20 cellular contexts compared by ENCODE assay signal in genomic region chr2:74448771-74449170, GRCh38. TPM values are rescaled to one million over a fixed set of nuclear protein-coding genes. Genes with fewer than 3 reads are reported as not detected.
DNase-seq lines count a peak whose midpoint lies in the region; ATAC-seq, FAIRE-seq and TF ChIP-seq lines count a peak whose summit lies in the region.
"Had no signal": no experiment of that assay in that cellular context is flagged by ENCODE, and none has a peak within 500 bp of the region (broad histone marks: within the 10 kb centered on the region; RNA-seq: fewer than 3 reads in every experiment).

No MANE protein-coding gene starts in this region.

- peaks cover 9 to 13% of the 10 kb centered on the region in 2 donors for H3K4me1 Mint-ChIP-seq in effector memory CD8-positive, alpha-beta T cell (ENCODE audit: low read depth in 2 of 2)

- peaks cover 8% of the 10 kb centered on the region in 2 experiments; a peak in 3 of 5 replicates for H3K4me1 ChIP-seq in K562 (replicated peaks in 1 of 2; ENCODE audit: control insufficient read depth in 2 of 2, insufficient read depth in 2 of 2, low read length in 2 of 2)
- peaks cover 7% of the 10 kb centered on the region for H3K4me1 ChIP-seq in foreskin keratinocyte

- WGBS in K562 (ENCODE audit: insufficient coverage, low coverage, missing lambda C conversion rate), result 61% methylated on average over 2 of the region's 2 CpGs

- in situ Hi-C loops in K562 (cut with MboI), result no loop called here

- no peak overlapping the region for H3K27ac Mint-ChIP-seq in effector memory CD8-positive, alpha-beta T cell
- H3K27ac Mint-ChIP-seq: B cell; CD4-positive, CD25-positive, alpha-beta regulatory T cell had no signal

- H3K4me3 ChIP-seq in K562, result no peak overlapping the region
- H3K4me3 ChIP-seq: BLaER1 treated with 17β-estradiol and CSF1 and Interleukin-3, amounts not matched to agents 10 nM and 100 nM had no signal

- H3K9ac ChIP-seq in K562 (ENCODE audit: insufficient read depth in 1 of 2, low read depth in 2 of 2, low read length in 2 of 2), result no peak overlapping the region
- H3K9ac ChIP-seq: BLaER1 treated with 17β-estradiol and CSF1 and Interleukin-3, amounts not matched to agents 10 nM and 100 nM had no signal

- POLR2A ChIA-PET in K562 (lab: Yijun Ruan, JAX), result interaction anchor here (0.7 to 2.6 kb wide), 3 partner anchors 9 to 72 kb away, joined by 3 to 9 read pairs (median 3); partner anchors contain the start of gene WBP1

- no peak for TF ChIP-seq EP300 in K562 (IDR thresholded peaks at IDR 0.05; ENCODE audit: low read length)

- TF ChIP-seq CTCF in K562 (IDR thresholded peaks at IDR 0.05 in 2 of 3, conservative IDR thresholded peaks at IDR 0.05 in 1 of 3; ENCODE audit: insufficient read depth in 2 of 3, low read depth in 1 of 3, low read length in 3 of 3) (no peak), foreskin keratinocyte (conservative IDR thresholded peaks at IDR 0.05) (no peak)

- no peak for TF ChIP-seq POLR2A in K562 (conservative IDR thresholded peaks at IDR 0.05)

- no peak overlapping the region for H3K27ac ChIP-seq in K562 (ENCODE audit: extremely low read depth, low read depth, low read length)
- H3K27ac ChIP-seq in foreskin keratinocyte, result no peak overlapping the region
- H3K27ac ChIP-seq: BLaER1 treated with 17β-estradiol and CSF1 and Interleukin-3, amounts not matched to agents 10 nM and 100 nM; HL-60 had no signal

- no peaks in the 10 kb centered on the region for H3K9me1 ChIP-seq in K562 (ENCODE audit: control insufficient read depth, insufficient read depth, low read length)

- no peaks in the 10 kb centered on the region for H3K9me3 Mint-ChIP-seq in effector memory CD8-positive, alpha-beta T cell
- H3K9me3 Mint-ChIP-seq: H9 had no signal

- H3K27me3 ChIP-seq in K562 (ENCODE audit: control insufficient read depth in 2 of 2, insufficient read depth in 2 of 2, low read length in 2 of 2), result no peaks in the 10 kb centered on the region
- H3K27me3 ChIP-seq in foreskin keratinocyte, result no peaks in the 10 kb centered on the region
- H3K27me3 ChIP-seq: BLaER1 treated with 17β-estradiol and CSF1 and Interleukin-3, amounts not matched to agents 10 nM and 100 nM had no signal

- no peak overlapping the region for H3K4me2 ChIP-seq in K562 (ENCODE audit: insufficient read depth, low read length)
- H3K4me2 ChIP-seq: BLaER1 treated with 17β-estradiol and CSF1 and Interleukin-3, amounts not matched to agents 10 nM and 100 nM had no signal

- CTCF ChIA-PET in K562 (lab: Yijun Ruan, JAX; ENCODE audit: low intra/inter-chr PET ratio), result no interaction called here

- H3K9me3 ChIP-seq in K562 (replicated peaks; ENCODE audit: control insufficient read depth, insufficient read depth, low read depth, low read length), result no peaks in the 10 kb centered on the region
- H3K9me3 ChIP-seq: BLaER1 treated with 17β-estradiol and CSF1 and Interleukin-3, amounts not matched to agents 10 nM and 100 nM; Caco-2 had no signal

- no peaks in the 10 kb centered on the region for H3K79me2 ChIP-seq in K562 (ENCODE audit: control insufficient read depth, insufficient read depth, low read length)

- H2AFZ ChIP-seq in K562 (ENCODE audit: low read depth, low read length), result no peak overlapping the region

- no peaks in the 10 kb centered on the region for H3K36me3 ChIP-seq in K562 (ENCODE audit: control insufficient read depth, insufficient read depth, low read length)
- H3K36me3 ChIP-seq: BLaER1 treated with 17β-estradiol and CSF1 and Interleukin-3, amounts not matched to agents 10 nM and 100 nM had no signal

- intact Hi-C loops in K562 (cut with micrococcal nuclease), result no loop called here

- peaks cover 0 to 17% of the 10 kb centered on the region in 2 donors for H3K27me3 Mint-ChIP-seq in effector memory CD8-positive, alpha-beta T cell

- DNase-seq in ELR (ENCODE audit: low read depth) (peak; percentile 65), HCEC 1CT (peak; percentile 54), K562 (ENCODE audit: extremely low read depth in 1 of 4, low spot score in 3 of 4) (no peak), foreskin keratinocyte (no peak)
- DNase-seq in effector memory CD8-positive, alpha-beta T cell, result no peak
- DNase-seq: Caco-2; CD4-positive, CD25-positive, alpha-beta regulatory T cell; GDM1; H9; IMR-90; KBM-7 had no signal

- FAIRE-seq in K562 (lab: Jason Lieb, UNC), result no peak
- FAIRE-seq: D721Med, GM12892, GM18507, H1 had no signal

- H3K4me3 Mint-ChIP-seq in effector memory CD8-positive, alpha-beta T cell, result no peak overlapping the region
- H3K4me3 Mint-ChIP-seq: B cell, H9 had no signal

- no peak for ATAC-seq in K562
- peak; percentile 58 for ATAC-seq in foreskin keratinocyte
- no peak for ATAC-seq in GM19324 (IDR thresholded peaks at IDR 0.05; ENCODE audit: low FRiP score, unreplicated experiment)
- no peak for ATAC-seq in HG03159 (IDR thresholded peaks at IDR 0.05; ENCODE audit: unreplicated experiment)
- no peak for ATAC-seq in effector memory CD8-positive, alpha-beta T cell (replicated peaks)

- peaks cover 7% of the 10 kb centered on the region for H3K36me3 Mint-ChIP-seq in effector memory CD8-positive, alpha-beta T cell (ENCODE audit: insufficient read depth)
- H3K36me3 Mint-ChIP-seq: CD4-positive, CD25-positive, alpha-beta regulatory T cell had no signal

- TF ChIP-seq RAD21 in K562 (CRISPR knock-in tag; conservative IDR thresholded peaks at IDR 0.05 in 1 of 2, IDR thresholded peaks at IDR 0.05 in 1 of 2), result no peak

- no TSS peak for BruUV-seq in K562 (replicated peaks; lab: Mats Ljungman, UMichigan)

- H4K20me1 ChIP-seq in K562 (replicated peaks; ENCODE audit: control insufficient read depth, insufficient read depth, low read length), result no peaks in the 10 kb centered on the region
- H4K20me1 ChIP-seq: BLaER1 treated with 17β-estradiol and CSF1 and Interleukin-3, amounts not matched to agents 10 nM and 100 nM had no signal

RNA-seq across cellular contexts. Expression of gene INO80B, which starts 6.1 kb away (rescaled TPM):
- total RNA-seq in K562 (2011; cell fraction: chromatin; rRNA removed; ENCODE audit: low replicate concordance), result 23.9 and 33.5 TPM in 2 replicates
- 19.1 and 19.8 TPM in 2 replicates for total RNA-seq in K562 (2011; cell fraction: nucleolus; rRNA removed)
- total RNA-seq in K562 (2011; cell fraction: nucleoplasm; rRNA removed), result 14.8 and 21.1 TPM in 2 replicates
- total RNA-seq in K562 (2014; rRNA removed), result 9.0 and 14.3 TPM in 2 replicates
- total RNA-seq in K562 (2014; rRNA removed; fragmentation: Illumina TruSeq; extraction: Trizol), result 17.1 and 17.9 TPM in 2 replicates
- 9.9 and 10.6 TPM in 2 replicates for total RNA-seq in K562 (2015; rRNA removed; fragmentation: Illumina TruSeq; extraction: Trizol)
- 18.4 and 22.6 TPM in 2 replicates for total RNA-seq in K562 (2021)
- polyA plus RNA-seq in K562 (2011; rRNA removed), result 5.9 and 8.9 TPM in 2 replicates
- 1.9 and 5.8 TPM in 2 replicates for polyA plus RNA-seq in K562 (2011; cell fraction: cytosol; rRNA removed)
- polyA plus RNA-seq in K562 (2011; cell fraction: nucleus; rRNA removed), result 33.7 and 52.6 TPM in 2 replicates
- 11.7 and 21.7 TPM in 2 replicates for polyA plus RNA-seq in K562 (2012)
- 8.5 and 10.0 TPM in 2 replicates for polyA plus RNA-seq in K562 (2014; fragmentation: Illumina TruSeq; extraction: Trizol)
- under 1 TPM; 0.41 to 0.66 TPM for polyA plus RNA-seq in K562 (2014; fragmentation: Nextera tagmentation; extraction: Ambion mirVana)
- polyA plus RNA-seq in K562 (2014; rRNA removed), result 11.0 and 11.5 TPM in 2 replicates
- polyA minus RNA-seq in K562 (2011; rRNA and poly(A)+ RNA removed), result 3.9 and 8.4 TPM in 2 replicates
- polyA minus RNA-seq in K562 (2011; cell fraction: cytosol; rRNA and poly(A)+ RNA removed), result 0.95 TPM in 1 of 2 replicates, not detected in the other
- polyA minus RNA-seq in K562 (2011; cell fraction: nucleus; rRNA and poly(A)+ RNA removed), result 11.1 and 15.1 TPM in 2 replicates
- total RNA-seq in foreskin keratinocyte, result 33.4 and 36.2 TPM in 2 replicates
- 43.7 and 50.7 TPM in 2 replicates for polyA plus RNA-seq in foreskin keratinocyte

RNA-seq across cellular contexts. Expression of gene RTKN, which starts 7.0 kb away (rescaled TPM):
- total RNA-seq in K562 (2011; cell fraction: chromatin; rRNA removed; ENCODE audit: low replicate concordance), result 18.5 and 26.2 TPM in 2 replicates
- total RNA-seq in K562 (2011; cell fraction: nucleolus; rRNA removed), result 17.4 and 18.7 TPM in 2 replicates
- total RNA-seq in K562 (2011; cell fraction: nucleoplasm; rRNA removed), result 15.6 and 20.5 TPM in 2 replicates
- total RNA-seq in K562 (2014; rRNA removed) (6.1 and 6.7 TPM in 2 replicates), K562 (2014; rRNA removed; fragmentation: Illumina TruSeq; extraction: Trizol) (1.9 and 2.6 TPM in 2 replicates), K562 (2015; rRNA removed; fragmentation: Illumina TruSeq; extraction: Trizol) (2.1 and 3.6 TPM in 2 replicates), K562 (2021) (6.8 and 6.9 TPM in 2 replicates), foreskin keratinocyte (143 and 188 TPM in 2 replicates)
- polyA plus RNA-seq in K562 (2011; rRNA removed) (2.7 and 3.6 TPM in 2 replicates), K562 (2014; fragmentation: Illumina TruSeq; extraction: Trizol) (3.7 and 5.0 TPM in 2 replicates), K562 (2014; fragmentation: Nextera tagmentation; extraction: Ambion mirVana) (under 1 TPM; 0.14 to 0.22 TPM), K562 (2014; rRNA removed) (3.7 and 4.9 TPM in 2 replicates), foreskin keratinocyte (132 and 168 TPM in 2 replicates)
- polyA plus RNA-seq in K562 (2011; cell fraction: cytosol; rRNA removed), result 2.7 and 4.9 TPM in 2 replicates
- 21.0 and 31.3 TPM in 2 replicates for polyA plus RNA-seq in K562 (2011; cell fraction: nucleus; rRNA removed)
- polyA plus RNA-seq in K562 (2012), result 4.8 and 6.7 TPM in 2 replicates
- 2.1 and 2.5 TPM in 2 replicates for polyA minus RNA-seq in K562 (2011; rRNA and poly(A)+ RNA removed)
- polyA minus RNA-seq in K562 (2011; cell fraction: cytosol; rRNA and poly(A)+ RNA removed), result 2.4 and 2.9 TPM in 2 replicates
- 8.8 and 11.4 TPM in 2 replicates for polyA minus RNA-seq in K562 (2011; cell fraction: nucleus; rRNA and poly(A)+ RNA removed)

RNA-seq across cellular contexts. Expression of gene WBP1, which starts 9.5 kb away (rescaled TPM):
- 26.2 and 59.3 TPM in 2 replicates for total RNA-seq in K562 (2011; cell fraction: chromatin; rRNA removed; ENCODE audit: low replicate concordance)
- total RNA-seq in K562 (2011; cell fraction: nucleolus; rRNA removed), result 35.9 and 44.2 TPM in 2 replicates
- 43.1 and 47.5 TPM in 2 replicates for total RNA-seq in K562 (2011; cell fraction: nucleoplasm; rRNA removed)
- total RNA-seq in K562 (2014; rRNA removed) (12.9 and 14.2 TPM in 2 replicates), K562 (2014; rRNA removed; fragmentation: Illumina TruSeq; extraction: Trizol) (6.8 and 9.0 TPM in 2 replicates), K562 (2015; rRNA removed; fragmentation: Illumina TruSeq; extraction: Trizol) (10.3 TPM in 2 replicates), K562 (2021) (21.4 and 21.5 TPM in 2 replicates), foreskin keratinocyte (47.6 and 63.9 TPM in 2 replicates)
- polyA plus RNA-seq in K562 (2011; rRNA removed) (19.9 and 21.9 TPM in 2 replicates), K562 (2014; fragmentation: Illumina TruSeq; extraction: Trizol) (19.8 and 20.5 TPM in 2 replicates), K562 (2014; fragmentation: Nextera tagmentation; extraction: Ambion mirVana) (1 to 10 TPM; 1.9 to 2.1 TPM), K562 (2014; rRNA removed) (27.7 and 34.5 TPM in 2 replicates), foreskin keratinocyte (69.7 and 91.6 TPM in 2 replicates)
- polyA plus RNA-seq in K562 (2011; cell fraction: cytosol; rRNA removed), result 25.5 and 43.6 TPM in 2 replicates
- polyA plus RNA-seq in K562 (2011; cell fraction: nucleus; rRNA removed), result 176 and 310 TPM in 2 replicates
- 25.5 and 36.8 TPM in 2 replicates for polyA plus RNA-seq in K562 (2012)
- polyA minus RNA-seq in K562 (2011; rRNA and poly(A)+ RNA removed), result 5.8 and 7.0 TPM in 2 replicates
- polyA minus RNA-seq in K562 (2011; cell fraction: cytosol; rRNA and poly(A)+ RNA removed), result 3.4 and 5.9 TPM in 2 replicates
- 17.2 and 23.6 TPM in 2 replicates for polyA minus RNA-seq in K562 (2011; cell fraction: nucleus; rRNA and poly(A)+ RNA removed)

RNA-seq across cellular contexts. Expression of gene MOGS, which starts 16.4 kb away (rescaled TPM):
- 113 and 233 TPM in 2 replicates for total RNA-seq in K562 (2011; cell fraction: chromatin; rRNA removed; ENCODE audit: low replicate concordance)
- 186 and 214 TPM in 2 replicates for total RNA-seq in K562 (2011; cell fraction: nucleolus; rRNA removed)
- total RNA-seq in K562 (2011; cell fraction: nucleoplasm; rRNA removed), result 140 and 145 TPM in 2 replicates
- 44.5 and 51.0 TPM in 2 replicates for total RNA-seq in K562 (2014; rRNA removed)
- total RNA-seq in K562 (2014; rRNA removed; fragmentation: Illumina TruSeq; extraction: Trizol), result 22.2 and 29.4 TPM in 2 replicates
- total RNA-seq in K562 (2015; rRNA removed; fragmentation: Illumina TruSeq; extraction: Trizol), result 35.3 TPM in 2 replicates
- 61.2 and 62.3 TPM in 2 replicates for total RNA-seq in K562 (2021)
- polyA plus RNA-seq in K562 (2011; rRNA removed), result 34.2 and 46.0 TPM in 2 replicates
- 30.1 and 59.5 TPM in 2 replicates for polyA plus RNA-seq in K562 (2011; cell fraction: cytosol; rRNA removed)
- polyA plus RNA-seq in K562 (2011; cell fraction: nucleus; rRNA removed), result 204 and 279 TPM in 2 replicates
- polyA plus RNA-seq in K562 (2012), result 55.5 and 58.2 TPM in 2 replicates
- polyA plus RNA-seq in K562 (2014; fragmentation: Illumina TruSeq; extraction: Trizol), result 47.1 and 49.4 TPM in 2 replicates
- 1 to 10 TPM; 1.6 to 3.5 TPM for polyA plus RNA-seq in K562 (2014; fragmentation: Nextera tagmentation; extraction: Ambion mirVana)
- polyA plus RNA-seq in K562 (2014; rRNA removed), result 49.3 and 52.5 TPM in 2 replicates
- 25.0 and 27.6 TPM in 2 replicates for polyA minus RNA-seq in K562 (2011; rRNA and poly(A)+ RNA removed)
- polyA minus RNA-seq in K562 (2011; cell fraction: cytosol; rRNA and poly(A)+ RNA removed), result 31.5 and 32.4 TPM in 2 replicates
- 21.4 and 22.1 TPM in 2 replicates for polyA minus RNA-seq in K562 (2011; cell fraction: nucleus; rRNA and poly(A)+ RNA removed)
- total RNA-seq in foreskin keratinocyte, result 65.2 and 67.6 TPM in 2 replicates
- polyA plus RNA-seq in foreskin keratinocyte, result 56.3 and 57.1 TPM in 2 replicates

RNA-seq across cellular contexts. Expression of gene MRPL53, which starts 23.7 kb away (rescaled TPM):
- 18.9 and 39.7 TPM in 2 replicates for total RNA-seq in K562 (2011; cell fraction: chromatin; rRNA removed; ENCODE audit: low replicate concordance)
- total RNA-seq in K562 (2011; cell fraction: nucleolus; rRNA removed), result 42.7 and 46.7 TPM in 2 replicates
- 23.2 and 28.7 TPM in 2 replicates for total RNA-seq in K562 (2011; cell fraction: nucleoplasm; rRNA removed)
- total RNA-seq in K562 (2014; rRNA removed), result 60.8 and 68.2 TPM in 2 replicates
- 14.5 and 18.2 TPM in 2 replicates for total RNA-seq in K562 (2014; rRNA removed; fragmentation: Illumina TruSeq; extraction: Trizol)
- 45.7 and 46.4 TPM in 2 replicates for total RNA-seq in K562 (2015; rRNA removed; fragmentation: Illumina TruSeq; extraction: Trizol)
- total RNA-seq in K562 (2021), result 80.8 and 87.9 TPM in 2 replicates
- polyA plus RNA-seq in K562 (2011; rRNA removed), result 15.1 and 20.0 TPM in 2 replicates
- polyA plus RNA-seq in K562 (2011; cell fraction: cytosol; rRNA removed), result 23.7 and 82.7 TPM in 2 replicates
- 16.1 and 33.6 TPM in 2 replicates for polyA plus RNA-seq in K562 (2011; cell fraction: nucleus; rRNA removed)
- polyA plus RNA-seq in K562 (2012), result 72.4 and 72.9 TPM in 2 replicates
- 11.5 and 37.5 TPM in 2 replicates for polyA plus RNA-seq in K562 (2014; fragmentation: Illumina TruSeq; extraction: Trizol)
- 10 to 100 TPM; 24.3 to 41.1 TPM for polyA plus RNA-seq in K562 (2014; fragmentation: Nextera tagmentation; extraction: Ambion mirVana)
- 53.9 and 84.3 TPM in 2 replicates for polyA plus RNA-seq in K562 (2014; rRNA removed)
- 4.9 and 8.8 TPM in 2 replicates for polyA minus RNA-seq in K562 (2011; rRNA and poly(A)+ RNA removed)
- polyA minus RNA-seq in K562 (2011; cell fraction: cytosol; rRNA and poly(A)+ RNA removed), result 18.4 and 20.1 TPM in 2 replicates
- polyA minus RNA-seq in K562 (2011; cell fraction: nucleus; rRNA and poly(A)+ RNA removed), result 10.9 and 12.3 TPM in 2 replicates
- 58.0 and 76.4 TPM in 2 replicates for total RNA-seq in foreskin keratinocyte
- 96.5 and 102 TPM in 2 replicates for polyA plus RNA-seq in foreskin keratinocyte

Comparison
In these comparisons a context has a peak if more than half of its experiments do, and no peak if none do; other contexts are left out.
1. DNase-seq: peak in ELR (single experiment) and HCEC 1CT (single experiment); none in K562 (0 of 4), foreskin keratinocyte (0 of 2) and effector memory CD8-positive, alpha-beta T cell (0 of 3).